ENCODE assay signal across 25 cellular contexts in the genomic region with DNA sequence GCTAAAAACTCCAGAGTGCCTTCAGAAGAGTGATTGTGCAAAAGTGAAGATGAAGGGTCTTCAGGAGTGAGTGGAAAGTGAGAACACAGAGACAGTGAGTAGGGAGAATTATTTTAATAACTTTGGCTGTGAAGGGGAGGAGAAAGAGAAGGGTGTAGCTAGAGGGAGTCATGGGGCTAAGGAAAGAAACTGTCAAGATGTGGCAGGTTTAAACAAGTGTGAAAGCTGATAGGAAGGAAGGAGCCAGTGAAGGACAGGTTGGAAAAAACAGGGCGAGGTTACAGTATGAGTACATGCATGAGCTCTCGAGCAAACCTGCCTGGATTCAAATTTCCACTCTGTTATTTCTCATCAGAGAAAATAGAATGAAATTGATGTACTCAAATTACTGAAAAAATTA. TPM values are rescaled to one million over a fixed set of nuclear protein-coding genes. Genes with fewer than 3 reads are reported as not detected.
DNase-seq lines count a peak whose midpoint lies in the region; ATAC-seq, FAIRE-seq and TF ChIP-seq lines count a peak whose summit lies in the region.
"Had no signal": no experiment of that assay in that cellular context is flagged by ENCODE, and none has a peak within 500 bp of the region (broad histone marks: within the 10 kb centered on the region; RNA-seq: fewer than 3 reads in every experiment).

No MANE protein-coding gene starts in this region.

- POLR2A ChIA-PET in PC-3 (lab: Charles Lee; ENCODE audit: unreplicated experiment) (no interaction called here), A673 (lab: Charles Lee; ENCODE audit: low non-redundant PET) (no interaction called here)

- no peak for TF ChIP-seq EP300 in suprapubic skin (IDR thresholded peaks at IDR 0.05)

- H3K4me1 ChIP-seq in PC-3 (ENCODE audit: insufficient read depth, low read length) (no peaks in the 10 kb centered on the region), foreskin keratinocyte (peaks cover 7% of the 10 kb centered on the region), suprapubic skin (peaks cover 5% of the 10 kb centered on the region), A673 (ENCODE audit: insufficient read depth, low read length, poor library complexity, severe bottlenecking) (no peaks in the 10 kb centered on the region)
- H3K4me1 ChIP-seq: Caco-2, SJCRH30 had no signal

- 53% methylated on average over 2 of the region's 2 CpGs for WGBS in suprapubic skin

- intact Hi-C loops in PC-3 (cut with micrococcal nuclease) (no loop called here), A673 (cut with micrococcal nuclease; ENCODE audit: unreplicated experiment) (no loop called here)

- H3K9ac ChIP-seq in PC-3 (ENCODE audit: low read length): no peak overlapping the region
- H3K9ac ChIP-seq: BLaER1 treated with 17β-estradiol and CSF1 and Interleukin-3, amounts not matched to agents 10 nM and 100 nM had no signal

- no peak overlapping the region for H2AFZ ChIP-seq in PC-3 (ENCODE audit: low read length)

- no peaks in the 10 kb centered on the region for H3K79me2 ChIP-seq in PC-3 (ENCODE audit: low read length)

- no peak for TF ChIP-seq POLR2A in suprapubic skin (IDR thresholded peaks at IDR 0.05)

- DNase-seq in PC-3 (no peak), bronchial epithelial cell (ENCODE audit: low read depth) (peak; percentile 98), foreskin keratinocyte (peak; percentile 77 to 93), suprapubic skin (ENCODE audit: low spot score in 2 of 2) (no peak), amygdala (lab: John Stamatoyannopoulos, UW) (no peak), A673 (ENCODE audit: low spot score) (no peak), KG1 (lab: John Stamatoyannopoulos, UW) (no peak)
- DNase-seq: ACHN; Caco-2; CD4-positive, alpha-beta memory T cell; GOT3; IMR-90; NCI-H1694 treated with DMSO at 0.1 percent for 48 hours; NCI-H2081 treated with DMSO at 0.1 percent for 48 hours; NCI-H226; NCI-H510A treated with DMSO at 0.1 percent for 48 hours; NCI-H774; NK-92 treated with Interleukin-12 subunit alpha and Interleukin-12 subunit beta, amount 100 ng/mL, for 24 hours; SJCRH30 had no signal

- FAIRE-seq in bronchial epithelial cell (lab: Jason Lieb, UNC): peak; percentile 81
- FAIRE-seq: GM12892 had no signal

- no peaks in the 10 kb centered on the region for H3K27me3 ChIP-seq in PC-3 (ENCODE audit: low read length)
- no peaks in the 10 kb centered on the region for H3K27me3 ChIP-seq in bronchial epithelial cell (ENCODE audit: control insufficient read depth, insufficient read depth, low read length)
- H3K27me3 ChIP-seq in foreskin keratinocyte: no peaks in the 10 kb centered on the region
- no peaks in the 10 kb centered on the region for H3K27me3 ChIP-seq in suprapubic skin
- peaks cover 9% of the 10 kb centered on the region for H3K27me3 ChIP-seq in A673 (replicated peaks; ENCODE audit: insufficient read depth, low read depth, low read length, poor library complexity)
- H3K27me3 ChIP-seq: BLaER1 treated with 17β-estradiol and CSF1 and Interleukin-3, amounts not matched to agents 10 nM and 100 nM; SJCRH30 had no signal

- BruUV-seq in PC-3 (replicated peaks; lab: Mats Ljungman, UMichigan) (no TSS peak), A673 (replicated peaks; lab: Mats Ljungman, UMichigan) (no TSS peak)

- CTCF ChIA-PET in PC-3 (lab: Charles Lee): interaction anchor here (1.8 kb wide), 1 partner anchor 51 kb away, joined by 4 read pairs; no protein-coding TSS in a partner anchor
- CTCF ChIA-PET in A673 (lab: Charles Lee): no interaction called here

- peak; percentile 46; the same call in 1 of the 2 replicates for ATAC-seq in PC-3
- ATAC-seq in foreskin keratinocyte: peak; percentile 91
- ATAC-seq: HCT116, Panc1 had no signal

- H3K36me3 ChIP-seq in PC-3 (ENCODE audit: low read depth, low read length) (no peaks in the 10 kb centered on the region), bronchial epithelial cell (ENCODE audit: control insufficient read depth, insufficient read depth, low read length) (no peaks in the 10 kb centered on the region), suprapubic skin (no peaks in the 10 kb centered on the region), A673 (ENCODE audit: insufficient read depth, low read length, poor library complexity, severe bottlenecking) (no peaks in the 10 kb centered on the region)
- H3K36me3 ChIP-seq: BLaER1 treated with 17β-estradiol and CSF1 and Interleukin-3, amounts not matched to agents 10 nM and 100 nM; SJCRH30 had no signal

- H3K9me3 ChIP-seq in PC-3 (ENCODE audit: low read length) (no peaks in the 10 kb centered on the region), suprapubic skin (no peaks in the 10 kb centered on the region), A673 (ENCODE audit: low read depth, low read length, poor library complexity, severe bottlenecking) (no peaks in the 10 kb centered on the region)
- H3K9me3 ChIP-seq: BLaER1 treated with 17β-estradiol and CSF1 and Interleukin-3, amounts not matched to agents 10 nM and 100 nM; Caco-2; SJCRH30 had no signal

- H3K9me2 ChIP-seq in PC-3 (replicated peaks; ENCODE audit: low read length): no peaks in the 10 kb centered on the region

- H3K27ac ChIP-seq in PC-3 (ENCODE audit: low read length) (no peak overlapping the region), foreskin keratinocyte (peak overlapping the region; percentile 73), suprapubic skin (peak overlapping the region; percentile 62), A673 (ENCODE audit: low read depth, low read length, poor library complexity, severe bottlenecking) (no peak overlapping the region)
- H3K27ac ChIP-seq: BLaER1 treated with 17β-estradiol and CSF1 and Interleukin-3, amounts not matched to agents 10 nM and 100 nM; SJCRH30 had no signal

- H3K4me3 ChIP-seq in PC-3 (ENCODE audit: low read length) (no peak overlapping the region), bronchial epithelial cell (ENCODE audit: low read depth, low read length) (no peak overlapping the region), suprapubic skin (no peak overlapping the region), A673 (ENCODE audit: low read depth, low read length, poor library complexity, severe bottlenecking) (no peak overlapping the region)
- H3K4me3 ChIP-seq: BLaER1 treated with 17β-estradiol and CSF1 and Interleukin-3, amounts not matched to agents 10 nM and 100 nM; SJCRH30 had no signal

- no peaks in the 10 kb centered on the region for H3F3A ChIP-seq in PC-3 (ENCODE audit: low read length, unreplicated experiment)

- H4K20me1 ChIP-seq in PC-3 (ENCODE audit: low read length): no peaks in the 10 kb centered on the region
- H4K20me1 ChIP-seq: BLaER1 treated with 17β-estradiol and CSF1 and Interleukin-3, amounts not matched to agents 10 nM and 100 nM had no signal

- TF ChIP-seq CTCF in PC-3 (conservative IDR thresholded peaks at IDR 0.05; ENCODE audit: low read depth, low read length) (no peak), bronchial epithelial cell (IDR thresholded peaks at IDR 0.05; ENCODE audit: insufficient read depth, low read length, severe bottlenecking) (no peak), foreskin keratinocyte (conservative IDR thresholded peaks at IDR 0.05) (peak; percentile 56), suprapubic skin (IDR thresholded peaks at IDR 0.05) (no peak), A673 (conservative IDR thresholded peaks at IDR 0.05; ENCODE audit: low read depth, low read length) (no peak)

- no peak overlapping the region for H3K4me2 ChIP-seq in PC-3 (ENCODE audit: low read length)

RNA-seq across cellular contexts. Expression of a gene that starts 17.8 kb away (rescaled TPM):
- total RNA-seq in PC-3 (2014; rRNA removed): not detected in 2 replicates
- total RNA-seq in bronchial epithelial cell: not detected in 2 replicates
- not detected in 2 replicates for total RNA-seq in foreskin keratinocyte
- 0.12 TPM in 1 of 2 replicates, not detected in the other for polyA plus RNA-seq in foreskin keratinocyte
- 10 to 100 TPM in 3 of 4 donors, under 1 TPM in 1; 0.80 to 23.2 (median 18.3) TPM for total RNA-seq in suprapubic skin
- not detected in 2 replicates for total RNA-seq in A673 (2021)
- total RNA-seq: Caco-2; CD4-positive, alpha-beta memory T cell; G401; IMR-90; M059J; SJCRH30 had no signal
- polyA plus RNA-seq: CD4-positive, alpha-beta memory T cell; IMR-90 had no signal

RNA-seq across cellular contexts. Expression of a gene that starts 26.5 kb away (rescaled TPM):
- total RNA-seq in PC-3 (2014; rRNA removed): 0.36 TPM in 1 of 2 replicates, not detected in the other
- total RNA-seq in bronchial epithelial cell: 1.1 and 1.9 TPM in 2 replicates
- total RNA-seq in foreskin keratinocyte: 0.67 and 0.88 TPM in 2 replicates
- polyA plus RNA-seq in foreskin keratinocyte: 0.50 and 0.60 TPM in 2 replicates
- 10 to 100 TPM in 3 of 4 donors, 1 to 10 TPM in 1; 7.7 to 73.9 (median 37.1) TPM for total RNA-seq in suprapubic skin
- total RNA-seq in A673 (2021): not detected in 2 replicates
- total RNA-seq: Caco-2; CD4-positive, alpha-beta memory T cell; G401; IMR-90; M059J; SJCRH30 had no signal
- polyA plus RNA-seq: CD4-positive, alpha-beta memory T cell; IMR-90 had no signal

RNA-seq across cellular contexts. Expression of a gene that starts 32.9 kb away (rescaled TPM):
- not detected in 2 replicates for total RNA-seq in PC-3 (2014; rRNA removed)
- 0.13 TPM in 1 of 2 replicates, not detected in the other for total RNA-seq in bronchial epithelial cell
- total RNA-seq in foreskin keratinocyte: not detected in 2 replicates
- polyA plus RNA-seq in foreskin keratinocyte: not detected in 2 replicates
- total RNA-seq in suprapubic skin: 1 to 10 TPM; 1.5 to 7.9 (median 4.0) TPM
- total RNA-seq in A673 (2021): not detected in 2 replicates
- total RNA-seq: Caco-2; CD4-positive, alpha-beta memory T cell; G401; IMR-90; M059J; SJCRH30 had no signal
- polyA plus RNA-seq: CD4-positive, alpha-beta memory T cell; IMR-90 had no signal

RNA-seq across cellular contexts. Expression of a gene that starts 41.9 kb away (rescaled TPM):
- total RNA-seq in PC-3 (2014; rRNA removed) (1.3 and 8.2 TPM in 2 replicates), bronchial epithelial cell (71.9 and 113 TPM in 2 replicates), foreskin keratinocyte (20.8 and 28.9 TPM in 2 replicates), suprapubic skin (100 to 1,000 TPM; 129 to 147 (median 135) TPM), A673 (2021) (not detected in 2 replicates)
- 20.4 and 29.6 TPM in 2 replicates for polyA plus RNA-seq in foreskin keratinocyte
- total RNA-seq: Caco-2, G401, IMR-90, SJCRH30 had no signal
- polyA plus RNA-seq: CD4-positive, alpha-beta memory T cell; IMR-90 had no signal

Comparison
In these comparisons a context has a peak if more than half of its experiments do, and no peak if none do; other contexts are left out.
1. DNase-seq: peak in bronchial epithelial cell (single experiment) and foreskin keratinocyte (2 of 2); none in PC-3 (single experiment), suprapubic skin (0 of 2), amygdala (0 of 56), A673 (single experiment) and KG1 (single experiment).
2. H3K27ac ChIP-seq: peak in foreskin keratinocyte (single experiment) and suprapubic skin (single experiment); none in PC-3 (single experiment) and A673 (single experiment).